In the genomic region with DNA sequence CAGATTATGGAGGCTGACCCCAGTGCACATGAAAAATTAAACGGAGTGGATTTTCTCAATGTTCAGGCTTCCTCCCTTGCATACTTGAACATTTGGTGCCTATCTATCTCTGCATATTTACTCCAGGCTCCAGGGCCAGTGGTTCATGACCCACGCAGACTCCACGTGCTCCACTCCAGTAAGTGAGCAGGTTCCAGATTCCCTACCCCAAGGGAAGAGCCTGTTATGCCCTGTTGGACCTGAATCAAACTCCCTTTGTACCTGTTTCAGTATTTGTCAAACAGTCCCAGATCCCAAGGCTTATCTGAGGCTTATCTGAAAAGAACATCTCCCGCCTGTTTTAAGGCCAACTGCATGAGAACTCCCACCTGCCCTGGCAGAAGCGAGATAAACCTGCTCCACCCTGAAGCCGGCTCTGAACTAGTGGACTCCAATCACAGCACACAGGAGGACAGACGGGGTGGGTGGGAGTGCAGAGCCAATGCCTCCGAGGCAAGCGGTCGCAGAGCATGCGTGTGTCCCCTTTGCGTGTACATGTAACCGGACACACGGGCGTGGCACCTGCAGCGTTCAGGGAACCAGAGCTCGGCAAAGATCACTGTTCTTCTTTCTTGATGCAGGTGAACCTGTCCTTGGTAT, we compare ENCODE assay signal across 1 cellular context.
A peak's percentile ranks its signal among the peaks of the same experiment; 100 is the strongest.
TF ChIP-seq lines count a peak whose summit lies in the region.

No MANE protein-coding gene starts in this region.

TF ChIP-seq in K562, 482 proteins besides CTCF, POLR2A, EP300 and RAD21 (continued from another document and continues in another):
- TF ChIP-seq, protein P1, sequence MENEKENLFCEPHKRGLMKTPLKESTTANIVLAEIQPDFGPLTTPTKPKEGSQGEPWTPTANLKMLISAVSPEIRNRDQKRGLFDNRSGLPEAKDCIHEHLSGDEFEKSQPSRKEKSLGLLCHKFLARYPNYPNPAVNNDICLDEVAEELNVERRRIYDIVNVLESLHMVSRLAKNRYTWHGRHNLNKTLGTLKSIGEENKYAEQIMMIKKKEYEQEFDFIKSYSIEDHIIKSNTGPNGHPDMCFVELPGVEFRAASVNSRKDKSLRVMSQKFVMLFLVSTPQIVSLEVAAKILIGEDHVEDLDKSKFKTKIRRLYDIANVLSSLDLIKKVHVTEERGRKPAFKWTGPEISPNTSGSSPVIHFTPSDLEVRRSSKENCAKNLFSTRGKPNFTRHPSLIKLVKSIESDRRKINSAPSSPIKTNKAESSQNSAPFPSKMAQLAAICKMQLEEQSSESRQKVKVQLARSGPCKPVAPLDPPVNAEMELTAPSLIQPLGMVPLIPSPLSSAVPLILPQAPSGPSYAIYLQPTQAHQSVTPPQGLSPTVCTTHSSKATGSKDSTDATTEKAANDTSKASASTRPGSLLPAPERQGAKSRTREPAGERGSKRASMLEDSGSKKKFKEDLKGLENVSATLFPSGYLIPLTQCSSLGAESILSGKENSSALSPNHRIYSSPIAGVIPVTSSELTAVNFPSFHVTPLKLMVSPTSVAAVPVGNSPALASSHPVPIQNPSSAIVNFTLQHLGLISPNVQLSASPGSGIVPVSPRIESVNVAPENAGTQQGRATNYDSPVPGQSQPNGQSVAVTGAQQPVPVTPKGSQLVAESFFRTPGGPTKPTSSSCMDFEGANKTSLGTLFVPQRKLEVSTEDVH (IDR thresholded peaks at IDR 0.05; ENCODE audit: low read depth, partially characterized antibody), result peak; percentile 88
- TF ChIP-seq HNRNPL (IDR thresholded peaks at IDR 0.05; ENCODE audit: low read depth, low read length) (no peak), PCBP2 (IDR thresholded peaks at IDR 0.05; ENCODE audit: low read depth, low read length, poor library complexity, severe bottlenecking) (no peak), FOXM1 (IDR thresholded peaks at IDR 0.05; ENCODE audit: low read depth) (peak; percentile 26; the same call in 1 of the 2 replicates), FOXM1 (CRISPR knock-in tag; IDR thresholded peaks at IDR 0.05; ENCODE audit: low read depth) (no peak), CBX3 (IDR thresholded peaks at IDR 0.05; ENCODE audit: borderline replicate concordance in 1 of 2, low read length in 2 of 2) (peak in 1 of 2 experiments; percentile 49; a peak in 1 of 3 replicates), TCF3 (CRISPR knock-in tag; IDR thresholded peaks at IDR 0.05) (peak; percentile 74), PML (IDR thresholded peaks at IDR 0.05; ENCODE audit: low read length) (peak; percentile 60; the same call in 1 of the 2 replicates), ZNF444 (CRISPR knock-in tag; IDR thresholded peaks at IDR 0.05) (no peak), FOXK2 (conservative IDR thresholded peaks at IDR 0.05 in 1 of 2, IDR thresholded peaks at IDR 0.05 in 1 of 2; ENCODE audit: low read depth in 2 of 2) (0 out of 4 replicates have a peak, but pooled peaks of 1 of the 2 experiments have one; percentile 25), NCOA2 (IDR thresholded peaks at IDR 0.05; ENCODE audit: partially characterized antibody in 2 of 2) (no peak), ZBTB1 (CRISPR knock-in tag; IDR thresholded peaks at IDR 0.05; ENCODE audit: borderline replicate concordance, low read depth) (no peak), EP400 (IDR thresholded peaks at IDR 0.05) (peak; percentile 47; the same call in 1 of the 2 replicates), RB1 (IDR thresholded peaks at IDR 0.05; ENCODE audit: low read depth) (peak; percentile 46; the same call in 1 of the 2 replicates), CBX5 (IDR thresholded peaks at IDR 0.05; ENCODE audit: borderline replicate concordance, low read depth) (no peak), TAL1 (IDR thresholded peaks at IDR 0.05) (peak; percentile 73), RBM39 (optimal IDR thresholded peaks at IDR 0.05; ENCODE audit: low read depth, low read length) (no peak), ZNF57 (CRISPR knock-in tag; IDR thresholded peaks at IDR 0.05) (no peak), ELF2 (CRISPR knock-in tag; IDR thresholded peaks at IDR 0.05) (no peak), NCOR1 (IDR thresholded peaks at IDR 0.05) (peak; percentile 68), JUND (IDR thresholded peaks at IDR 0.05; ENCODE audit: borderline replicate concordance, low read depth, low read length) (0 out of 2 replicates have a peak, but pooled peaks have one; percentile 1), JUND (tag; IDR thresholded peaks at IDR 0.05; ENCODE audit: borderline replicate concordance, low read depth, low read length) (no peak), NR4A1 (CRISPR knock-in tag; IDR thresholded peaks at IDR 0.05) (no peak), NR4A1 (tag; IDR thresholded peaks at IDR 0.05) (no peak), SRSF3 (IDR thresholded peaks at IDR 0.05; ENCODE audit: insufficient read depth, low read length) (no peak), NRF1 (conservative IDR thresholded peaks at IDR 0.05 in 1 of 2, IDR thresholded peaks at IDR 0.05 in 1 of 2) (peak; percentile 73 to 75; a peak in 3 of 4 replicates), EZH2 (IDR thresholded peaks at IDR 0.05; ENCODE audit: borderline replicate concordance, low read depth, low read length) (no peak), ERF (CRISPR knock-in tag; IDR thresholded peaks at IDR 0.05) (no peak), MYC (IDR thresholded peaks at IDR 0.05; ENCODE audit: low read depth, low read length) (peak; percentile 12; the same call in 1 of the 2 replicates), MYC (CRISPR knock-in tag; IDR thresholded peaks at IDR 0.05; ENCODE audit: borderline replicate concordance, low read depth) (no peak), XRCC4 (IDR thresholded peaks at IDR 0.05; ENCODE audit: extremely low read depth, insufficient read depth, insufficient read length) (no peak), LEF1 (IDR thresholded peaks at IDR 0.05) (0 out of 2 replicates have a peak, but pooled peaks have one; percentile 37), FOXK1 (CRISPR knock-in tag; IDR thresholded peaks at IDR 0.05; ENCODE audit: borderline replicate concordance) (0 out of 2 replicates have a peak, but pooled peaks have one; percentile 56), CCAR2 (IDR thresholded peaks at IDR 0.05; ENCODE audit: low read depth, low read length) (no peak), CBFA2T2 (conservative IDR thresholded peaks at IDR 0.05) (peak; percentile 72), RCOR1 (IDR thresholded peaks at IDR 0.05; ENCODE audit: borderline replicate concordance in 1 of 2, low read depth in 2 of 2, low read length in 2 of 2) (peak in 1 of 2 experiments; percentile 88; a peak in 3 of 4 replicates), ARID1B (IDR thresholded peaks at IDR 0.05) (peak; percentile 85), KLF6 (CRISPR knock-in tag; IDR thresholded peaks at IDR 0.05; ENCODE audit: borderline replicate concordance) (no peak), ZNF274 (IDR thresholded peaks at IDR 0.05; ENCODE audit: borderline replicate concordance, low read depth, low read length) (no peak), STAT5A (IDR thresholded peaks at IDR 0.05; ENCODE audit: borderline replicate concordance, low read length) (peak; percentile 47; the same call in 1 of the 2 replicates), TFAM (CRISPR knock-in tag; conservative IDR thresholded peaks at IDR 0.05) (no peak), ADNP (tag; IDR thresholded peaks at IDR 0.05) (no peak), E2F3 (CRISPR knock-in tag; IDR thresholded peaks at IDR 0.05) (peak; percentile 89), MXI1 (IDR thresholded peaks at IDR 0.05; ENCODE audit: low read depth, low read length) (no peak), KHSRP (IDR thresholded peaks at IDR 0.05) (no peak), ZNF263 (CRISPR knock-in tag; IDR thresholded peaks at IDR 0.05; ENCODE audit: borderline replicate concordance) (0 out of 2 replicates have a peak, but pooled peaks have one; percentile 28), CXXC5 (CRISPR knock-in tag; IDR thresholded peaks at IDR 0.05) (peak; percentile 37; the same call in 1 of the 2 replicates), CBFA2T3 (IDR thresholded peaks at IDR 0.05) (peak; percentile 86)
- TF ChIP-seq, protein P2, sequence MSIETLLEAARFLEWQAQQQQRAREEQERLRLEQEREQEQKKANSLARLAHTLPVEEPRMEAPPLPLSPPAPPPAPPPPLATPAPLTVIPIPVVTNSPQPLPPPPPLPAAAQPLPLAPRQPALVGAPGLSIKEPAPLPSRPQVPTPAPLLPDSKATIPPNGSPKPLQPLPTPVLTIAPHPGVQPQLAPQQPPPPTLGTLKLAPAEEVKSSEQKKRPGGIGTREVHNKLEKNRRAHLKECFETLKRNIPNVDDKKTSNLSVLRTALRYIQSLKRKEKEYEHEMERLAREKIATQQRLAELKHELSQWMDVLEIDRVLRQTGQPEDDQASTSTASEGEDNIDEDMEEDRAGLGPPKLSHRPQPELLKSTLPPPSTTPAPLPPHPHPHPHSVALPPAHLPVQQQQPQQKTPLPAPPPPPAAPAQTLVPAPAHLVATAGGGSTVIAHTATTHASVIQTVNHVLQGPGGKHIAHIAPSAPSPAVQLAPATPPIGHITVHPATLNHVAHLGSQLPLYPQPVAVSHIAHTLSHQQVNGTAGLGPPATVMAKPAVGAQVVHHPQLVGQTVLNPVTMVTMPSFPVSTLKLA (conservative IDR thresholded peaks at IDR 0.05), result peak; percentile 60 to 82
- TF ChIP-seq, protein P3, sequence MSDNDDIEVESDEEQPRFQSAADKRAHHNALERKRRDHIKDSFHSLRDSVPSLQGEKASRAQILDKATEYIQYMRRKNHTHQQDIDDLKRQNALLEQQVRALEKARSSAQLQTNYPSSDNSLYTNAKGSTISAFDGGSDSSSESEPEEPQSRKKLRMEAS (CRISPR knock-in tag; IDR thresholded peaks at IDR 0.05), result peak; percentile 89
- TF ChIP-seq, protein P4, sequence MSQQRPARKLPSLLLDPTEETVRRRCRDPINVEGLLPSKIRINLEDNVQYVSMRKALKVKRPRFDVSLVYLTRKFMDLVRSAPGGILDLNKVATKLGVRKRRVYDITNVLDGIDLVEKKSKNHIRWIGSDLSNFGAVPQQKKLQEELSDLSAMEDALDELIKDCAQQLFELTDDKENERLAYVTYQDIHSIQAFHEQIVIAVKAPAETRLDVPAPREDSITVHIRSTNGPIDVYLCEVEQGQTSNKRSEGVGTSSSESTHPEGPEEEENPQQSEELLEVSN (IDR thresholded peaks at IDR 0.05; ENCODE audit: borderline replicate concordance in 1 of 2, extremely low read depth in 1 of 2, insufficient read depth in 1 of 2, insufficient read length in 1 of 2, low read depth in 1 of 2, low read length in 1 of 2, poor library complexity in 1 of 2, severe bottlenecking in 1 of 2), result peak; percentile 50 to 85
- TF ChIP-seq, protein P5, sequence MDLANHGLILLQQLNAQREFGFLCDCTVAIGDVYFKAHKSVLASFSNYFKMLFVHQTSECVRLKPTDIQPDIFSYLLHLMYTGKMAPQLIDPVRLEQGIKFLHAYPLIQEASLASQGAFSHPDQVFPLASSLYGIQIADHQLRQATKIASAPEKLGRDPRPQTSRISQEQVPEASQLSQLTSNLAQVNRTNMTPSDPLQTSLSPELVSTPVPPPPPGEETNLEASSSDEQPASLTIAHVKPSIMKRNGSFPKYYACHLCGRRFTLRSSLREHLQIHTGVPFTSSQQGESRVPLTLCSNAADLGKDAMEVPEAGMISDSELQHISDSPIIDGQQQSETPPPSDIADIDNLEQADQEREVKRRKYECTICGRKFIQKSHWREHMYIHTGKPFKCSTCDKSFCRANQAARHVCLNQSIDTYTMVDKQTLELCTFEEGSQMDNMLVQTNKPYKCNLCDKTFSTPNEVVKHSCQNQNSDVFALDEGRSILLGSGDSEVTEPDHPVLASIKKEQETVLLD (IDR thresholded peaks at IDR 0.05), result peak; percentile 58; the same call in 1 of the 2 replicates
- TF ChIP-seq, protein P6, sequence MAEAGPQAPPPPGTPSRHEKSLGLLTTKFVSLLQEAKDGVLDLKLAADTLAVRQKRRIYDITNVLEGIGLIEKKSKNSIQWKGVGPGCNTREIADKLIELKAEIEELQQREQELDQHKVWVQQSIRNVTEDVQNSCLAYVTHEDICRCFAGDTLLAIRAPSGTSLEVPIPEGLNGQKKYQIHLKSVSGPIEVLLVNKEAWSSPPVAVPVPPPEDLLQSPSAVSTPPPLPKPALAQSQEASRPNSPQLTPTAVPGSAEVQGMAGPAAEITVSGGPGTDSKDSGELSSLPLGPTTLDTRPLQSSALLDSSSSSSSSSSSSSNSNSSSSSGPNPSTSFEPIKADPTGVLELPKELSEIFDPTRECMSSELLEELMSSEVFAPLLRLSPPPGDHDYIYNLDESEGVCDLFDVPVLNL (CRISPR knock-in tag; IDR thresholded peaks at IDR 0.05; ENCODE audit: low read depth), result 0 out of 2 replicates have a peak, but pooled peaks have one; percentile 66
- TF ChIP-seq, protein P7, sequence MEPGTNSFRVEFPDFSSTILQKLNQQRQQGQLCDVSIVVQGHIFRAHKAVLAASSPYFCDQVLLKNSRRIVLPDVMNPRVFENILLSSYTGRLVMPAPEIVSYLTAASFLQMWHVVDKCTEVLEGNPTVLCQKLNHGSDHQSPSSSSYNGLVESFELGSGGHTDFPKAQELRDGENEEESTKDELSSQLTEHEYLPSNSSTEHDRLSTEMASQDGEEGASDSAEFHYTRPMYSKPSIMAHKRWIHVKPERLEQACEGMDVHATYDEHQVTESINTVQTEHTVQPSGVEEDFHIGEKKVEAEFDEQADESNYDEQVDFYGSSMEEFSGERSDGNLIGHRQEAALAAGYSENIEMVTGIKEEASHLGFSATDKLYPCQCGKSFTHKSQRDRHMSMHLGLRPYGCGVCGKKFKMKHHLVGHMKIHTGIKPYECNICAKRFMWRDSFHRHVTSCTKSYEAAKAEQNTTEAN (CRISPR knock-in tag; IDR thresholded peaks at IDR 0.05), result no peak
- TF ChIP-seq, protein P8, sequence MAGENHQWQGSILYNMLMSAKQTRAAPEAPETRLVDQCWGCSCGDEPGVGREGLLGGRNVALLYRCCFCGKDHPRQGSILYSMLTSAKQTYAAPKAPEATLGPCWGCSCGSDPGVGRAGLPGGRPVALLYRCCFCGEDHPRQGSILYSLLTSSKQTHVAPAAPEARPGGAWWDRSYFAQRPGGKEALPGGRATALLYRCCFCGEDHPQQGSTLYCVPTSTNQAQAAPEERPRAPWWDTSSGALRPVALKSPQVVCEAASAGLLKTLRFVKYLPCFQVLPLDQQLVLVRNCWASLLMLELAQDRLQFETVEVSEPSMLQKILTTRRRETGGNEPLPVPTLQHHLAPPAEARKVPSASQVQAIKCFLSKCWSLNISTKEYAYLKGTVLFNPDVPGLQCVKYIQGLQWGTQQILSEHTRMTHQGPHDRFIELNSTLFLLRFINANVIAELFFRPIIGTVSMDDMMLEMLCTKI (IDR thresholded peaks at IDR 0.05; ENCODE audit: partially characterized antibody), result no peak
- TF ChIP-seq, protein P9, sequence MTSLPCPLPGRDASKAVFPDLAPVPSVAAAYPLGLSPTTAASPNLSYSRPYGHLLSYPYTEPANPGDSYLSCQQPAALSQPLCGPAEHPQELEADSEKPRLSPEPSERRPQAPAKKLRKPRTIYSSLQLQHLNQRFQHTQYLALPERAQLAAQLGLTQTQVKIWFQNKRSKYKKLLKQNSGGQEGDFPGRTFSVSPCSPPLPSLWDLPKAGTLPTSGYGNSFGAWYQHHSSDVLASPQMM (CRISPR knock-in tag; IDR thresholded peaks at IDR 0.05), result no peak
- TF ChIP-seq, protein P10, sequence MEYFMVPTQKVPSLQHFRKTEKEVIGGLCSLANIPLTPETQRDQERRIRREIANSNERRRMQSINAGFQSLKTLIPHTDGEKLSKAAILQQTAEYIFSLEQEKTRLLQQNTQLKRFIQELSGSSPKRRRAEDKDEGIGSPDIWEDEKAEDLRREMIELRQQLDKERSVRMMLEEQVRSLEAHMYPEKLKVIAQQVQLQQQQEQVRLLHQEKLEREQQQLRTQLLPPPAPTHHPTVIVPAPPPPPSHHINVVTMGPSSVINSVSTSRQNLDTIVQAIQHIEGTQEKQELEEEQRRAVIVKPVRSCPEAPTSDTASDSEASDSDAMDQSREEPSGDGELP (CRISPR knock-in tag; IDR thresholded peaks at IDR 0.05; ENCODE audit: borderline replicate concordance), result peak; percentile 41; the same call in 1 of the 2 replicates
